Comparison of ENCODE assay signal across 2 cellular contexts in the genomic region with DNA sequence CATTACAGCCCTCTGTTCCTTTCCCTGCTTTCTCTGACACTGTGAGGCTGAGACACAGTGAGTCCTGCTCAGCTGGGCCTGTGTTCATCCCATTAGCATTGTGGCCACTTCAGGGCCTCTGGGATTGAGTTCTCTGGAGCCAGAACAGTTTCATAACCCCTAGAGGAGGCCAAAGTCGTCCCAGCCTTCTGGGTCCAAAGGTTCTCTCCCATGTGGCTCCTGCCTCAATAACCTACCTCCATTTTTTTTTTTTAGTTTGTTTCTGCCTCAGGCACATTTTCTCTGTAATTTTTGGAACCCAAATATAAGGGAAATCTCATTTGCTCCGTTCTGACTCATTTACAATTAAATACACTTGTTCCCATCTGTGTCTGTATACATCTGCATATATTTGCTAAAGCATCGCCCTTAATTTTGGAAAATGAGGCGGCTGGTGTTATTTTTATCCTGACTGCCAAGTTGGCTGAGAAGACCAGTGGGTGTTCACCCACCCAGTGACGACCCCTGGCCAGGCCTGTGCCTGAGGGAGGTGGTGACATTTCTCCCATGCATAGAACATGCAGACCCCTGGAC.
TF ChIP-seq lines count a peak whose summit lies in the region.

No MANE protein-coding gene starts in this region.

TF ChIP-seq in GM23338, 12 proteins besides CTCF, POLR2A, EP300 and RAD21 (continues in another document):
- TF ChIP-seq EZH2phosphoT487 (IDR thresholded peaks at IDR 0.05; ENCODE audit: unreplicated experiment) = no peak
- TF ChIP-seq STAT1 (IDR thresholded peaks at IDR 0.05; ENCODE audit: unreplicated experiment) = no peak
- TF ChIP-seq ZNF114 (CRISPR knock-in tag; IDR thresholded peaks at IDR 0.05) = no peak
- no peak for TF ChIP-seq POLR2AphosphoS5 (IDR thresholded peaks at IDR 0.05; ENCODE audit: low read depth)
- no peak for TF ChIP-seq CREB1 (CRISPR knock-in tag; IDR thresholded peaks at IDR 0.05; ENCODE audit: low read depth)
- TF ChIP-seq, protein P1, sequence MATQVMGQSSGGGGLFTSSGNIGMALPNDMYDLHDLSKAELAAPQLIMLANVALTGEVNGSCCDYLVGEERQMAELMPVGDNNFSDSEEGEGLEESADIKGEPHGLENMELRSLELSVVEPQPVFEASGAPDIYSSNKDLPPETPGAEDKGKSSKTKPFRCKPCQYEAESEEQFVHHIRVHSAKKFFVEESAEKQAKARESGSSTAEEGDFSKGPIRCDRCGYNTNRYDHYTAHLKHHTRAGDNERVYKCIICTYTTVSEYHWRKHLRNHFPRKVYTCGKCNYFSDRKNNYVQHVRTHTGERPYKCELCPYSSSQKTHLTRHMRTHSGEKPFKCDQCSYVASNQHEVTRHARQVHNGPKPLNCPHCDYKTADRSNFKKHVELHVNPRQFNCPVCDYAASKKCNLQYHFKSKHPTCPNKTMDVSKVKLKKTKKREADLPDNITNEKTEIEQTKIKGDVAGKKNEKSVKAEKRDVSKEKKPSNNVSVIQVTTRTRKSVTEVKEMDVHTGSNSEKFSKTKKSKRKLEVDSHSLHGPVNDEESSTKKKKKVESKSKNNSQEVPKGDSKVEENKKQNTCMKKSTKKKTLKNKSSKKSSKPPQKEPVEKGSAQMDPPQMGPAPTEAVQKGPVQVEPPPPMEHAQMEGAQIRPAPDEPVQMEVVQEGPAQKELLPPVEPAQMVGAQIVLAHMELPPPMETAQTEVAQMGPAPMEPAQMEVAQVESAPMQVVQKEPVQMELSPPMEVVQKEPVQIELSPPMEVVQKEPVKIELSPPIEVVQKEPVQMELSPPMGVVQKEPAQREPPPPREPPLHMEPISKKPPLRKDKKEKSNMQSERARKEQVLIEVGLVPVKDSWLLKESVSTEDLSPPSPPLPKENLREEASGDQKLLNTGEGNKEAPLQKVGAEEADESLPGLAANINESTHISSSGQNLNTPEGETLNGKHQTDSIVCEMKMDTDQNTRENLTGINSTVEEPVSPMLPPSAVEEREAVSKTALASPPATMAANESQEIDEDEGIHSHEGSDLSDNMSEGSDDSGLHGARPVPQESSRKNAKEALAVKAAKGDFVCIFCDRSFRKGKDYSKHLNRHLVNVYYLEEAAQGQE (IDR thresholded peaks at IDR 0.05; ENCODE audit: unreplicated experiment) = no peak
- no peak for TF ChIP-seq NANOG (IDR thresholded peaks at IDR 0.05; ENCODE audit: borderline replicate concordance)
- no peak for TF ChIP-seq ZNF331 (CRISPR knock-in tag; IDR thresholded peaks at IDR 0.05; ENCODE audit: low read depth)
- no peak for TF ChIP-seq EZH2 (IDR thresholded peaks at IDR 0.05; ENCODE audit: low read depth, unreplicated experiment)
- no peak for TF ChIP-seq JUNB (IDR thresholded peaks at IDR 0.05; ENCODE audit: unreplicated experiment)
- TF ChIP-seq, protein P2, sequence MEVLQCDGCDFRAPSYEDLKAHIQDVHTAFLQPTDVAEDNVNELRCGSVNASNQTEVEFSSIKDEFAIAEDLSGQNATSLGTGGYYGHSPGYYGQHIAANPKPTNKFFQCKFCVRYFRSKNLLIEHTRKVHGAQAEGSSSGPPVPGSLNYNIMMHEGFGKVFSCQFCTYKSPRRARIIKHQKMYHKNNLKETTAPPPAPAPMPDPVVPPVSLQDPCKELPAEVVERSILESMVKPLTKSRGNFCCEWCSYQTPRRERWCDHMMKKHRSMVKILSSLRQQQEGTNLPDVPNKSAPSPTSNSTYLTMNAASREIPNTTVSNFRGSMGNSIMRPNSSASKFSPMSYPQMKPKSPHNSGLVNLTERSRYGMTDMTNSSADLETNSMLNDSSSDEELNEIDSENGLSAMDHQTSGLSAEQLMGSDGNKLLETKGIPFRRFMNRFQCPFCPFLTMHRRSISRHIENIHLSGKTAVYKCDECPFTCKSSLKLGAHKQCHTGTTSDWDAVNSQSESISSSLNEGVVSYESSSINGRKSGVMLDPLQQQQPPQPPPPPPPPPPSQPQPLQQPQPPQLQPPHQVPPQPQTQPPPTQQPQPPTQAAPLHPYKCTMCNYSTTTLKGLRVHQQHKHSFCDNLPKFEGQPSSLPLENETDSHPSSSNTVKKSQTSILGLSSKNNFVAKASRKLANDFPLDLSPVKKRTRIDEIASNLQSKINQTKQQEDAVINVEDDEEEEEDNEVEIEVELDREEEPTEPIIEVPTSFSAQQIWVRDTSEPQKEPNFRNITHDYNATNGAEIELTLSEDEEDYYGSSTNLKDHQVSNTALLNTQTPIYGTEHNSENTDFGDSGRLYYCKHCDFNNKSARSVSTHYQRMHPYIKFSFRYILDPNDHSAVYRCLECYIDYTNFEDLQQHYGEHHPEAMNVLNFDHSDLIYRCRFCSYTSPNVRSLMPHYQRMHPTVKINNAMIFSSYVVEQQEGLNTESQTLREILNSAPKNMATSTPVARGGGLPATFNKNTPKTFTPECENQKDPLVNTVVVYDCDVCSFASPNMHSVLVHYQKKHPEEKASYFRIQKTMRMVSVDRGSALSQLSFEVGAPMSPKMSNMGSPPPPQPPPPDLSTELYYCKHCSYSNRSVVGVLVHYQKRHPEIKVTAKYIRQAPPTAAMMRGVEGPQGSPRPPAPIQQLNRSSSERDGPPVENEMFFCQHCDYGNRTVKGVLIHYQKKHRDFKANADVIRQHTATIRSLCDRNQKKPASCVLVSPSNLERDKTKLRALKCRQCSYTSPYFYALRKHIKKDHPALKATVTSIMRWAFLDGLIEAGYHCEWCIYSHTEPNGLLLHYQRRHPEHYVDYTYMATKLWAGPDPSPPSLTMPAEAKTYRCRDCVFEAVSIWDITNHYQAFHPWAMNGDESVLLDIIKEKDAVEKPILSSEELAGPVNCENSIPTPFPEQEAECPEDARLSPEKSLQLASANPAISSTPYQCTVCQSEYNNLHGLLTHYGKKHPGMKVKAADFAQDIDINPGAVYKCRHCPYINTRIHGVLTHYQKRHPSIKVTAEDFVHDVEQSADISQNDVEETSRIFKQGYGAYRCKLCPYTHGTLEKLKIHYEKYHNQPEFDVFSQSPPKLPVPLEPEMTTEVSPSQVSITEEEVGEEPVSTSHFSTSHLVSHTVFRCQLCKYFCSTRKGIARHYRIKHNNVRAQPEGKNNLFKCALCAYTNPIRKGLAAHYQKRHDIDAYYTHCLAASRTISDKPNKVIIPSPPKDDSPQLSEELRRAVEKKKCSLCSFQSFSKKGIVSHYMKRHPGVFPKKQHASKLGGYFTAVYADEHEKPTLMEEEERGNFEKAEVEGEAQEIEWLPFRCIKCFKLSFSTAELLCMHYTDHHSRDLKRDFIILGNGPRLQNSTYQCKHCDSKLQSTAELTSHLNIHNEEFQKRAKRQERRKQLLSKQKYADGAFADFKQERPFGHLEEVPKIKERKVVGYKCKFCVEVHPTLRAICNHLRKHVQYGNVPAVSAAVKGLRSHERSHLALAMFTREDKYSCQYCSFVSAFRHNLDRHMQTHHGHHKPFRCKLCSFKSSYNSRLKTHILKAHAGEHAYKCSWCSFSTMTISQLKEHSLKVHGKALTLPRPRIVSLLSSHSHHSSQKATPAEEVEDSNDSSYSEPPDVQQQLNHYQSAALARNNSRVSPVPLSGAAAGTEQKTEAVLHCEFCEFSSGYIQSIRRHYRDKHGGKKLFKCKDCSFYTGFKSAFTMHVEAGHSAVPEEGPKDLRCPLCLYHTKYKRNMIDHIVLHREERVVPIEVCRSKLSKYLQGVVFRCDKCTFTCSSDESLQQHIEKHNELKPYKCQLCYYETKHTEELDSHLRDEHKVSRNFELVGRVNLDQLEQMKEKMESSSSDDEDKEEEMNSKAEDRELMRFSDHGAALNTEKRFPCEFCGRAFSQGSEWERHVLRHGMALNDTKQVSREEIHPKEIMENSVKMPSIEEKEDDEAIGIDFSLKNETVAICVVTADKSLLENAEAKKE (CRISPR knock-in tag; IDR thresholded peaks at IDR 0.05) = no peak

TF ChIP-seq in K562, 482 proteins besides CTCF, POLR2A, EP300 and RAD21 (continues in another document):
- TF ChIP-seq MECOM (CRISPR knock-in tag; IDR thresholded peaks at IDR 0.05) (no peak), HDAC6 (IDR thresholded peaks at IDR 0.05; ENCODE audit: low read depth, low read length) (no peak), KLF6 (CRISPR knock-in tag; IDR thresholded peaks at IDR 0.05; ENCODE audit: borderline replicate concordance) (no peak), ZNF12 (CRISPR knock-in tag; IDR thresholded peaks at IDR 0.05) (no peak), POLR3A (IDR thresholded peaks at IDR 0.05; ENCODE audit: borderline replicate concordance, extremely low read depth, insufficient read depth, insufficient read length) (no peak), SMARCC2 (IDR thresholded peaks at IDR 0.05; ENCODE audit: low read depth) (no peak), ZEB2 (IDR thresholded peaks at IDR 0.05) (no peak), PTRF (tag; IDR thresholded peaks at IDR 0.05) (no peak), KLF13 (tag; IDR thresholded peaks at IDR 0.05; ENCODE audit: borderline replicate concordance, low read depth) (no peak), PYGO2 (tag; IDR thresholded peaks at IDR 0.05) (no peak), HEY1 (CRISPR knock-in tag; IDR thresholded peaks at IDR 0.05; ENCODE audit: borderline replicate concordance) (no peak), ZFP36 (IDR thresholded peaks at IDR 0.05; ENCODE audit: low read depth, low read length, partially characterized antibody) (no peak), HLTF (IDR thresholded peaks at IDR 0.05) (no peak), COPS2 (conservative IDR thresholded peaks at IDR 0.05) (no peak)
- TF ChIP-seq, protein P3, sequence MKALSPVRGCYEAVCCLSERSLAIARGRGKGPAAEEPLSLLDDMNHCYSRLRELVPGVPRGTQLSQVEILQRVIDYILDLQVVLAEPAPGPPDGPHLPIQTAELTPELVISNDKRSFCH (CRISPR knock-in tag; IDR thresholded peaks at IDR 0.05) = no peak
- TF ChIP-seq, protein P3 (tag; IDR thresholded peaks at IDR 0.05) = no peak
- TF ChIP-seq, protein P4, sequence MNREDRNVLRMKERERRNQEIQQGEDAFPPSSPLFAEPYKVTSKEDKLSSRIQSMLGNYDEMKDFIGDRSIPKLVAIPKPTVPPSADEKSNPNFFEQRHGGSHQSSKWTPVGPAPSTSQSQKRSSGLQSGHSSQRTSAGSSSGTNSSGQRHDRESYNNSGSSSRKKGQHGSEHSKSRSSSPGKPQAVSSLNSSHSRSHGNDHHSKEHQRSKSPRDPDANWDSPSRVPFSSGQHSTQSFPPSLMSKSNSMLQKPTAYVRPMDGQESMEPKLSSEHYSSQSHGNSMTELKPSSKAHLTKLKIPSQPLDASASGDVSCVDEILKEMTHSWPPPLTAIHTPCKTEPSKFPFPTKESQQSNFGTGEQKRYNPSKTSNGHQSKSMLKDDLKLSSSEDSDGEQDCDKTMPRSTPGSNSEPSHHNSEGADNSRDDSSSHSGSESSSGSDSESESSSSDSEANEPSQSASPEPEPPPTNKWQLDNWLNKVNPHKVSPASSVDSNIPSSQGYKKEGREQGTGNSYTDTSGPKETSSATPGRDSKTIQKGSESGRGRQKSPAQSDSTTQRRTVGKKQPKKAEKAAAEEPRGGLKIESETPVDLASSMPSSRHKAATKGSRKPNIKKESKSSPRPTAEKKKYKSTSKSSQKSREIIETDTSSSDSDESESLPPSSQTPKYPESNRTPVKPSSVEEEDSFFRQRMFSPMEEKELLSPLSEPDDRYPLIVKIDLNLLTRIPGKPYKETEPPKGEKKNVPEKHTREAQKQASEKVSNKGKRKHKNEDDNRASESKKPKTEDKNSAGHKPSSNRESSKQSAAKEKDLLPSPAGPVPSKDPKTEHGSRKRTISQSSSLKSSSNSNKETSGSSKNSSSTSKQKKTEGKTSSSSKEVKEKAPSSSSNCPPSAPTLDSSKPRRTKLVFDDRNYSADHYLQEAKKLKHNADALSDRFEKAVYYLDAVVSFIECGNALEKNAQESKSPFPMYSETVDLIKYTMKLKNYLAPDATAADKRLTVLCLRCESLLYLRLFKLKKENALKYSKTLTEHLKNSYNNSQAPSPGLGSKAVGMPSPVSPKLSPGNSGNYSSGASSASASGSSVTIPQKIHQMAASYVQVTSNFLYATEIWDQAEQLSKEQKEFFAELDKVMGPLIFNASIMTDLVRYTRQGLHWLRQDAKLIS (CRISPR knock-in tag; IDR thresholded peaks at IDR 0.05) = no peak
- TF ChIP-seq, protein P5, sequence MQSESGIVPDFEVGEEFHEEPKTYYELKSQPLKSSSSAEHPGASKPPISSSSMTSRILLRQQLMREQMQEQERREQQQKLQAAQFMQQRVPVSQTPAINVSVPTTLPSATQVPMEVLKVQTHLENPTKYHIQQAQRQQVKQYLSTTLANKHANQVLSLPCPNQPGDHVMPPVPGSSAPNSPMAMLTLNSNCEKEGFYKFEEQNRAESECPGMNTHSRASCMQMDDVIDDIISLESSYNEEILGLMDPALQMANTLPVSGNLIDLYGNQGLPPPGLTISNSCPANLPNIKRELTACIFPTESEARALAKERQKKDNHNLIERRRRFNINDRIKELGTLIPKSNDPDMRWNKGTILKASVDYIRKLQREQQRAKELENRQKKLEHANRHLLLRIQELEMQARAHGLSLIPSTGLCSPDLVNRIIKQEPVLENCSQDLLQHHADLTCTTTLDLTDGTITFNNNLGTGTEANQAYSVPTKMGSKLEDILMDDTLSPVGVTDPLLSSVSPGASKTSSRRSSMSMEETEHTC (IDR thresholded peaks at IDR 0.05) = no peak
- TF ChIP-seq, protein P6, sequence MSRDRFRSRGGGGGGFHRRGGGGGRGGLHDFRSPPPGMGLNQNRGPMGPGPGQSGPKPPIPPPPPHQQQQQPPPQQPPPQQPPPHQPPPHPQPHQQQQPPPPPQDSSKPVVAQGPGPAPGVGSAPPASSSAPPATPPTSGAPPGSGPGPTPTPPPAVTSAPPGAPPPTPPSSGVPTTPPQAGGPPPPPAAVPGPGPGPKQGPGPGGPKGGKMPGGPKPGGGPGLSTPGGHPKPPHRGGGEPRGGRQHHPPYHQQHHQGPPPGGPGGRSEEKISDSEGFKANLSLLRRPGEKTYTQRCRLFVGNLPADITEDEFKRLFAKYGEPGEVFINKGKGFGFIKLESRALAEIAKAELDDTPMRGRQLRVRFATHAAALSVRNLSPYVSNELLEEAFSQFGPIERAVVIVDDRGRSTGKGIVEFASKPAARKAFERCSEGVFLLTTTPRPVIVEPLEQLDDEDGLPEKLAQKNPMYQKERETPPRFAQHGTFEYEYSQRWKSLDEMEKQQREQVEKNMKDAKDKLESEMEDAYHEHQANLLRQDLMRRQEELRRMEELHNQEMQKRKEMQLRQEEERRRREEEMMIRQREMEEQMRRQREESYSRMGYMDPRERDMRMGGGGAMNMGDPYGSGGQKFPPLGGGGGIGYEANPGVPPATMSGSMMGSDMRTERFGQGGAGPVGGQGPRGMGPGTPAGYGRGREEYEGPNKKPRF (IDR thresholded peaks at IDR 0.05; ENCODE audit: low read depth, low read length) = no peak
